In the genomic region with DNA sequence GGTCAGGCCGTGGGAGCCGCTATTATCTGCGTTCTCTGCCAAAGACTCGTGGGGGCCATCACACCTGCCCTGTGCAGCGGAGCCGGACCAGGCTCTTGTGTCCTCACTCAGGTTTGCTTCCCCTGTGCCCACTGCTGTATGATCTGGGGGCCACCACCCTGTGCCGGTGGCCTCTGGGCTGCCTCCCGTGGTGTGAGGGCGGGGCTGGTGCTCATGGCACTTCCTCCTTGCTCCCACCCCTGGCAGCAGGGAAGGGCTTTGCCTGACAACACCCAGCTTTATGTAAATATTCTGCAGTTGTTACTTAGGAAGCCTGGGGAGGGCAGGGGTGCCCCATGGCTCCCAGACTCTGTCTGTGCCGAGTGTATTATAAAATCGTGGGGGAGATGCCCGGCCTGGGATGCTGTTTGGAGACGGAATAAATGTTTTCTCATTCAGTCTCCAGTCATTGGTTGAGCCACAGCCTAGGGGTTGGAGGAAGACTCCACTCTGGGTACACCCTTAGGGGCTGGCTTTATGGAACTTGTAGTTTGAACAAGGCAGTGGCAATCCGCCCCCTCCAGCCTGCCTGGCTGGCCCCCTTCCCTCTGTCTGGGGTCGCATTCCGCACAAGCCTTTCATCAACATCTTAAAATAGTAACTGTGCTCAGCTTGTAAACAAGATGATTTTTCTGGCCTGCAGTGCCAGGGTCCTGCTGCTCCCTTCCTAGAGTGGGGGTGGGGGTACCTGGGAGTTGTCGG, we compare ENCODE assay signal across 2 cellular contexts.
TF ChIP-seq lines count a peak whose summit lies in the region.

No MANE protein-coding gene starts in this region.

TF ChIP-seq in SK-N-SH, 30 proteins besides CTCF, POLR2A, EP300 and RAD21 (continued from another document):
- 0 out of 2 replicates have a peak, but pooled peaks have one; percentile 11 for TF ChIP-seq PBX3 (IDR thresholded peaks at IDR 0.05)

TF ChIP-seq in SK-N-SH treated with all-trans-retinoic acid at 6 μM for 48 hours, 23 proteins besides CTCF, POLR2A, EP300 and RAD21 (continued from another document):
- TF ChIP-seq, protein P1, sequence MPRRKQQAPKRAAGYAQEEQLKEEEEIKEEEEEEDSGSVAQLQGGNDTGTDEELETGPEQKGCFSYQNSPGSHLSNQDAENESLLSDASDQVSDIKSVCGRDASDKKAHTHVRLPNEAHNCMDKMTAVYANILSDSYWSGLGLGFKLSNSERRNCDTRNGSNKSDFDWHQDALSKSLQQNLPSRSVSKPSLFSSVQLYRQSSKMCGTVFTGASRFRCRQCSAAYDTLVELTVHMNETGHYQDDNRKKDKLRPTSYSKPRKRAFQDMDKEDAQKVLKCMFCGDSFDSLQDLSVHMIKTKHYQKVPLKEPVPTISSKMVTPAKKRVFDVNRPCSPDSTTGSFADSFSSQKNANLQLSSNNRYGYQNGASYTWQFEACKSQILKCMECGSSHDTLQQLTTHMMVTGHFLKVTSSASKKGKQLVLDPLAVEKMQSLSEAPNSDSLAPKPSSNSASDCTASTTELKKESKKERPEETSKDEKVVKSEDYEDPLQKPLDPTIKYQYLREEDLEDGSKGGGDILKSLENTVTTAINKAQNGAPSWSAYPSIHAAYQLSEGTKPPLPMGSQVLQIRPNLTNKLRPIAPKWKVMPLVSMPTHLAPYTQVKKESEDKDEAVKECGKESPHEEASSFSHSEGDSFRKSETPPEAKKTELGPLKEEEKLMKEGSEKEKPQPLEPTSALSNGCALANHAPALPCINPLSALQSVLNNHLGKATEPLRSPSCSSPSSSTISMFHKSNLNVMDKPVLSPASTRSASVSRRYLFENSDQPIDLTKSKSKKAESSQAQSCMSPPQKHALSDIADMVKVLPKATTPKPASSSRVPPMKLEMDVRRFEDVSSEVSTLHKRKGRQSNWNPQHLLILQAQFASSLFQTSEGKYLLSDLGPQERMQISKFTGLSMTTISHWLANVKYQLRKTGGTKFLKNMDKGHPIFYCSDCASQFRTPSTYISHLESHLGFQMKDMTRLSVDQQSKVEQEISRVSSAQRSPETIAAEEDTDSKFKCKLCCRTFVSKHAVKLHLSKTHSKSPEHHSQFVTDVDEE (CRISPR knock-in tag; IDR thresholded peaks at IDR 0.05) = no peak
- no peak for TF ChIP-seq RARB (CRISPR knock-in tag; IDR thresholded peaks at IDR 0.05)
- TF ChIP-seq ZFP3 (CRISPR knock-in tag; IDR thresholded peaks at IDR 0.05) = no peak
- TF ChIP-seq BACH2 (CRISPR knock-in tag; IDR thresholded peaks at IDR 0.05; ENCODE audit: borderline replicate concordance) = no peak
- TF ChIP-seq ZNF565 (CRISPR knock-in tag; conservative IDR thresholded peaks at IDR 0.05; ENCODE audit: low read depth) = no peak
- no peak for TF ChIP-seq SNAI2 (CRISPR knock-in tag; IDR thresholded peaks at IDR 0.05)
- TF ChIP-seq GLIS3 (CRISPR knock-in tag; IDR thresholded peaks at IDR 0.05) = no peak
- TF ChIP-seq ARNTL (CRISPR knock-in tag; IDR thresholded peaks at IDR 0.05; ENCODE audit: borderline replicate concordance, low read depth) = no peak
- TF ChIP-seq ZNF8 (CRISPR knock-in tag; IDR thresholded peaks at IDR 0.05) = no peak
- TF ChIP-seq, protein P2, sequence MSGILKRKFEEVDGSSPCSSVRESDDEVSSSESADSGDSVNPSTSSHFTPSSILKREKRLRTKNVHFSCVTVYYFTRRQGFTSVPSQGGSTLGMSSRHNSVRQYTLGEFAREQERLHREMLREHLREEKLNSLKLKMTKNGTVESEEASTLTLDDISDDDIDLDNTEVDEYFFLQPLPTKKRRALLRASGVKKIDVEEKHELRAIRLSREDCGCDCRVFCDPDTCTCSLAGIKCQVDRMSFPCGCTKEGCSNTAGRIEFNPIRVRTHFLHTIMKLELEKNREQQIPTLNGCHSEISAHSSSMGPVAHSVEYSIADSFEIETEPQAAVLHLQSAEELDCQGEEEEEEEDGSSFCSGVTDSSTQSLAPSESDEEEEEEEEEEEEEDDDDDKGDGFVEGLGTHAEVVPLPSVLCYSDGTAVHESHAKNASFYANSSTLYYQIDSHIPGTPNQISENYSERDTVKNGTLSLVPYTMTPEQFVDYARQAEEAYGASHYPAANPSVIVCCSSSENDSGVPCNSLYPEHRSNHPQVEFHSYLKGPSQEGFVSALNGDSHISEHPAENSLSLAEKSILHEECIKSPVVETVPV (CRISPR knock-in tag; IDR thresholded peaks at IDR 0.05) = no peak
- TF ChIP-seq ZNF70 (CRISPR knock-in tag; IDR thresholded peaks at IDR 0.05) = no peak
- no peak for TF ChIP-seq CREB5 (CRISPR knock-in tag; IDR thresholded peaks at IDR 0.05; ENCODE audit: low read depth)
- no peak for TF ChIP-seq TOX (CRISPR knock-in tag; IDR thresholded peaks at IDR 0.05; ENCODE audit: borderline replicate concordance)
- TF ChIP-seq CSDC2 (CRISPR knock-in tag; IDR thresholded peaks at IDR 0.05) = no peak
- TF ChIP-seq ZC3H10 (CRISPR knock-in tag; IDR thresholded peaks at IDR 0.05) = no peak
- no peak for TF ChIP-seq POU6F1 (CRISPR knock-in tag; IDR thresholded peaks at IDR 0.05; ENCODE audit: borderline replicate concordance, low read depth)
